9 cellular contexts compared by ENCODE assay signal in the genomic region with DNA sequence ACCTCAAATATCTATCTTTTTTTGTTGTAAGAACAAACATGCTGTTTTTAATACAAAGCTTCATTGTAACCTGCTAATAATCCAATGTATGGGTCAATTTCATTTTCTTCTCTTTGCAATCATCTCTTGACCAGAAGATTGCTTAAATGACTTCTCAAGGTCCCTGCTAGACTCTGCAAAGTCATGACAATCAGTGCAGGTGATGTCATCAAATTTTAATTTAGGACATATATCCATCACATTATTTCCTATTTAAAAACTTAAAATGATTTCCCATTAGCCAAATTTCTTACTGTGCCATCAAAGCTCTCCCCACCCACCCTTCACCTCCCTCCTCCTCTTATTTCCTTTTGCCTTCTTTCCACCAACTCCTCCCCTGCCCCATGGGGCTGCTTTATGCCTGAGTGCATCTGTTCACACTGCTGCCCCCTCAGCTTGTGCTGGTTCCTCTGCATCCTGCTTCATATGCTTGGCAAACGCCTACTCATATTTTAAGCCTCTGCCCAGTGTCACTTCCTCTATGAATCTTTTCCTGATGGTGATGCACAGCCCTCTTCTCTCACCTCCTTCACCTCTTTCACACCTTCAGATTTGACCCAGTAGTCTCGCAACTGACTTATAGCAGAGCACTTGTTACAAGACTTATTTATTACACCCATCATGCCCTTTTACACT. TPM values are rescaled to one million over a fixed set of nuclear protein-coding genes. Genes with fewer than 3 reads are reported as not detected.
DNase-seq lines count a peak whose midpoint lies in the region; ATAC-seq lines count a peak whose summit lies in the region.
"Had no signal": no experiment of that assay in that cellular context is flagged by ENCODE, and none has a peak within 500 bp of the region (broad histone marks: within the 10 kb centered on the region; RNA-seq: fewer than 3 reads in every experiment).

No MANE protein-coding gene starts in this region.

- H3K27ac Mint-ChIP-seq in activated naive CD4-positive, alpha-beta T cell treated with anti-CD3 and anti-CD28 coated beads, Interleukin-2, amount 50 U/mL, for 72 hours = no peak overlapping the region

- no peak overlapping the region for H3K27ac ChIP-seq in right cardiac atrium (ENCODE audit: low read length)
- H3K27ac ChIP-seq: thoracic aorta had no signal

- WGBS in right cardiac atrium = 51% methylated on average over 2 of the region's 2 CpGs

- H3K36me3 Mint-ChIP-seq in activated naive CD4-positive, alpha-beta T cell treated with anti-CD3 and anti-CD28 coated beads, Interleukin-2, amount 50 U/mL, for 72 hours = no peaks in the 10 kb centered on the region

- intact Hi-C loops in right cardiac atrium (cut with DNase I) = no loop called here

- H3K4me3 ChIP-seq in right cardiac atrium (ENCODE audit: low read length) = no peak overlapping the region
- H3K4me3 ChIP-seq: thoracic aorta had no signal

- H3K9me3 Mint-ChIP-seq in activated naive CD4-positive, alpha-beta T cell treated with anti-CD3 and anti-CD28 coated beads, Interleukin-2, amount 50 U/mL, for 72 hours = peaks cover 0 to 3% of the 10 kb centered on the region in 2 donors

- peaks cover 2% of the 10 kb centered on the region for H3K4me1 ChIP-seq in right cardiac atrium (ENCODE audit: control insufficient read depth, insufficient read depth, low read length)

- ATAC-seq in GM19351 (IDR thresholded peaks at IDR 0.05; ENCODE audit: unreplicated experiment) (peak; percentile 60), HG03457 (IDR thresholded peaks at IDR 0.05; ENCODE audit: unreplicated experiment) (peak; percentile 43), right cardiac atrium (no peak)
- peak; percentile 62 to 68 for ATAC-seq in activated naive CD4-positive, alpha-beta T cell treated with anti-CD3 and anti-CD28 coated beads, Interleukin-2, amount 50 U/mL, for 72 hours

- H3K9me3 ChIP-seq in right cardiac atrium (ENCODE audit: control insufficient read depth, low read length) = no peaks in the 10 kb centered on the region
- H3K9me3 ChIP-seq: thoracic aorta had no signal

- DNase-seq in DMS 273 treated with DMSO at 0.1 percent for 48 hours (lab: John Stamatoyannopoulos, UW) (peak; percentile 2), COLO668 (lab: John Stamatoyannopoulos, UW; ENCODE audit: unreplicated experiment) (no peak), COR-L47 (lab: John Stamatoyannopoulos, UW) (no peak), right cardiac atrium (no peak), NCI-H2107 (lab: John Stamatoyannopoulos, UW) (no peak)
- peak in 1 of 2 donors; percentile 22 for DNase-seq in activated naive CD4-positive, alpha-beta T cell treated with anti-CD3 and anti-CD28 coated beads, Interleukin-2, amount 50 U/mL, for 72 hours (ENCODE audit: low spot score in 2 of 2)

- H3K27me3 ChIP-seq in right cardiac atrium (ENCODE audit: control insufficient read depth, insufficient read depth) = no peaks in the 10 kb centered on the region

RNA-seq across cellular contexts. Expression of a gene that starts 20.3 kb away (rescaled TPM):
- total RNA-seq in activated naive CD4-positive, alpha-beta T cell treated with anti-CD3 and anti-CD28 coated beads, Interleukin-2, amount 50 U/mL, for 72 hours = 1 to 10 TPM in 1 of 2 donors, under 1 TPM in 1; 0.88 to 1.4 TPM
- total RNA-seq in right cardiac atrium = 1 to 10 TPM; 4.0 to 6.6 (median 4.3) TPM
- 1.3 TPM for polyA plus RNA-seq in right cardiac atrium

Comparison
In these comparisons a context has a peak if more than half of its experiments do, and no peak if none do; other contexts are left out.
1. ATAC-seq: peak in GM19351 (single experiment), HG03457 (single experiment) and activated naive CD4-positive, alpha-beta T cell treated with anti-CD3 and anti-CD28 coated beads, Interleukin-2, amount 50 U/mL, for 72 hours (2 of 2); none in right cardiac atrium (0 of 2).